Comparison of ENCODE assay signal across 8 cellular contexts in the genomic region with DNA sequence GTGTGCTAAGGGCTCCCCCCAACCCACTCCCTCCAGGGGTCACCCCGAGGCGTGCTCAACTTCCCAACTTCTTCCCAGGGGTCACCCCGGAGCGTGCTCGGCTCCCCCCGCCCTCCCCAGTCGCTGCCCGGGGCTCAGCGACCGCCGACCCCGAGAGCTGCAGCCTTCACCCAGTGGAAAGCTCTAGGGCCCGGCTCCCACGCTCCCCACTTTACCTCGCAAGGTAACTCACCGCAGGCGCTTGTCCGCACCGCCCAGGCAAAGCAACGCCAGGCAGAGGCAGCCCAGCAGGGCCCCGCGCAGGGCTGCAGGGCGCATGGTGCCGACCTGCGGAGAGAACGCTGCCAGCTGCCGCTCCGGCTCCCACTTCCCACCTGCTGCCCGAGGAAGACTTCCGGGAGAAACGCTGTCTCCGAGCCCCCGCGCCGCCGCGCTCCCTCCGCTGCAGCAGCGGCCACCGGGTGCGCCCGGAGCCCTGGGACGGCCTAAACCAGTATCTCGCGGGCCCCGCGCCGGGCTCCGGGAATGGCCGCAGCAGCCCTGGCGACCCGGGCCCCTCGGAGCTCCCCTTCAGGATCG. TPM values are rescaled to one million over a fixed set of nuclear protein-coding genes. Genes with fewer than 3 reads are reported as not detected.
DNase-seq lines count a peak whose midpoint lies in the region; ATAC-seq and TF ChIP-seq lines count a peak whose summit lies in the region.

No MANE protein-coding gene starts in this region.

- H3K27me3 ChIP-seq in trophoblast cell (ENCODE audit: insufficient read depth, low read length) = no peaks in the 10 kb centered on the region

- H3K9ac ChIP-seq in trophoblast cell (ENCODE audit: low read length) = no peak overlapping the region

- H3K27ac ChIP-seq in VCaP (peak overlapping the region; percentile 65), trophoblast cell (ENCODE audit: low read depth, low read length) (no peak overlapping the region)

- no peak overlapping the region for H2BK120ac ChIP-seq in trophoblast cell (ENCODE audit: insufficient read depth, low read length, poor library complexity)

- H2AFZ ChIP-seq in trophoblast cell (ENCODE audit: insufficient read depth, low read length, poor library complexity) = peak overlapping the region; percentile 32

- H3K27me3 Mint-ChIP-seq in CD14-positive monocyte (ENCODE audit: low read depth in 3 of 3) = peaks cover 0 to 8% (median 3%) of the 10 kb centered on the region in 3 donors

- peaks cover 0 to 2% of the 10 kb centered on the region in 2 experiments for H3K36me3 ChIP-seq in trophoblast cell (ENCODE audit: control insufficient read depth in 1 of 2, insufficient read depth in 2 of 2, low read length in 2 of 2)

- ATAC-seq in GM19025 (IDR thresholded peaks at IDR 0.05; ENCODE audit: low read depth, unreplicated experiment) (peak; percentile 3), HG03521 (IDR thresholded peaks at IDR 0.05; ENCODE audit: unreplicated experiment) (peak; percentile 2), HG03378 (IDR thresholded peaks at IDR 0.05; ENCODE audit: unreplicated experiment) (no peak)

- H3K23ac ChIP-seq in trophoblast cell (ENCODE audit: low read length) = no peak overlapping the region

- no peak overlapping the region for H4K8ac ChIP-seq in trophoblast cell (ENCODE audit: low read depth, low read length)

- H3K9me3 Mint-ChIP-seq in CD14-positive monocyte = peaks cover 0 to 5% (median 0%) of the 10 kb centered on the region in 7 donors

- peak overlapping the region; percentile 82 for H3K4me3 ChIP-seq in trophoblast cell (ENCODE audit: low read depth, low read length)

- DNase-seq in CD14-positive monocyte (ENCODE audit: low spot score) = no peak
- DNase-seq in glomerular visceral epithelial cell (ENCODE audit: extremely low spot score) = peak; percentile 52
- DNase-seq in trophoblast cell = peak; percentile 29 to 46
- no peak for DNase-seq in stimulated activated CD4-positive, alpha-beta T cell treated with anti-CD3 and anti-CD28 coated beads, Interleukin-4, amount 100 ng/mL, for 4 hours

- H3K4me3 Mint-ChIP-seq in CD14-positive monocyte = peak overlapping the region; percentile 93 to 97

- peaks cover 7% of the 10 kb centered on the region for H3K9me3 ChIP-seq in trophoblast cell (ENCODE audit: insufficient read depth, low read depth, low read length)

- intact Hi-C loops in CD14-positive monocyte (cut with micrococcal nuclease) = loop anchor here (2.0 to 10.0 kb wide), 4 partner anchors 43 to 331 kb away; a partner anchor contains a TSS

- TF ChIP-seq CTCF in CD14-positive monocyte (IDR thresholded peaks at IDR 0.05) (no peak), VCaP (conservative IDR thresholded peaks at IDR 0.05) (no peak)

- H3K4me1 Mint-ChIP-seq in CD14-positive monocyte = peaks cover 74% of the 10 kb centered on the region

- H3K14ac ChIP-seq in trophoblast cell (ENCODE audit: low read length) = no peak overlapping the region

- H3K27ac Mint-ChIP-seq in CD14-positive monocyte = peak overlapping the region; percentile 93 to 100 (median 97)

- H3K4ac ChIP-seq in trophoblast cell (ENCODE audit: low read depth, low read length) = no peak overlapping the region

- peaks cover 9 to 13% of the 10 kb centered on the region in 2 experiments for H3K4me1 ChIP-seq in trophoblast cell (ENCODE audit: control insufficient read depth in 1 of 2, insufficient read depth in 2 of 2, low read length in 2 of 2)

- WGBS in trophoblast cell (ENCODE audit: extremely low coverage, insufficient coverage, insufficient read length) = no CpG with 5 or more reads among the region's 54 CpGs

- H2AK5ac ChIP-seq in trophoblast cell (ENCODE audit: low read length) = no peak overlapping the region

- no peak overlapping the region for H3K18ac ChIP-seq in trophoblast cell (ENCODE audit: low read length)

- no peak overlapping the region for H2BK12ac ChIP-seq in trophoblast cell (ENCODE audit: low read length)

- peaks cover 4% of the 10 kb centered on the region for H3K79me2 ChIP-seq in trophoblast cell (ENCODE audit: control insufficient read depth, insufficient read depth, low read length, poor library complexity)

- H4K12ac ChIP-seq in trophoblast cell (ENCODE audit: low read depth, low read length) = no peak overlapping the region

- H3K36me3 Mint-ChIP-seq in CD14-positive monocyte = peaks cover 33 to 48% of the 10 kb centered on the region in 2 donors

- H4K91ac ChIP-seq in trophoblast cell (ENCODE audit: low read depth, low read length) = no peak overlapping the region

- H3K4me2 ChIP-seq in trophoblast cell (ENCODE audit: low read length) = peak overlapping the region; percentile 88

- H3K79me1 ChIP-seq in trophoblast cell (ENCODE audit: low read length) = peaks cover 4% of the 10 kb centered on the region

- no peak overlapping the region for H2BK5ac ChIP-seq in trophoblast cell (ENCODE audit: low read depth, low read length, poor library complexity)

RNA-seq across cellular contexts. Expression of a gene that starts 0.4 kb away (rescaled TPM):
- 100 to 1,000 TPM; 493 to 562 TPM for polyA plus RNA-seq in CD14-positive monocyte
- polyA plus RNA-seq in trophoblast cell (2013) = 10.8 and 11.8 TPM in 2 replicates

RNA-seq across cellular contexts. Expression of a gene that starts 43.2 kb away (rescaled TPM):
- 1 to 10 TPM; 3.8 to 7.1 TPM for polyA plus RNA-seq in CD14-positive monocyte
- polyA plus RNA-seq in trophoblast cell (2013) = 12.1 and 12.8 TPM in 2 replicates

Comparison
In these comparisons a context has a peak if more than half of its experiments do, and no peak if none do; other contexts are left out.
1. DNase-seq: peak in glomerular visceral epithelial cell (single experiment) and trophoblast cell (2 of 2); none in CD14-positive monocyte (single experiment) and stimulated activated CD4-positive, alpha-beta T cell treated with anti-CD3 and anti-CD28 coated beads, Interleukin-4, amount 100 ng/mL, for 4 hours (0 of 2).